ENCODE assay signal across 1 cellular context in the genomic region with DNA sequence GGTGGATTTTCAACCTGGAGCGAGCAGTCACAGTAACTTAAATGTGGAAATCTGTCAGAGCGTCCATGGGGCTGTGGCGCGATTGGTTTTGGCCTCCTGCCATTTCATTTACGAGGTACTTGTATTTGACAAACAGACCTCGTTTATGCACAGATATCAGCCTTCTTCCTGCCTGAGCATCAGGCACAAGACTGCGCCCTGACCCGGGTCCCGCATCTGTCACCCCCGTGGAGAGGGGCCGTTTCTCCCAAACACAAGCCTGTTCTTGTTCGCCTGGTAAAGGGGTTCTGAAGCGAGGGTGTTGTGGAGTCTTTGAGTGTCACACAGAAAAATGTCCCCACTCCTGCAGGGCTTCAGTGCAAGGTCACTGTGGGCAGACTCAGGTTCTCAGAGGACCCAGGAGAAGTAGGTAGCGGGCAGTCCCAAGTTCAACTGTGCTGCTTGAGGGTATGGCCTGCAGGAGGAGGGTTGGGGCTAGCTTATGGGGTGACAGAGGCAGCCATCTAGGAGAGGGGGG.
TF ChIP-seq lines count a peak whose summit lies in the region.

No MANE protein-coding gene starts in this region.

TF ChIP-seq in H1, 55 proteins besides CTCF, POLR2A, EP300 and RAD21 (continued from another document):
- TF ChIP-seq, protein P1, sequence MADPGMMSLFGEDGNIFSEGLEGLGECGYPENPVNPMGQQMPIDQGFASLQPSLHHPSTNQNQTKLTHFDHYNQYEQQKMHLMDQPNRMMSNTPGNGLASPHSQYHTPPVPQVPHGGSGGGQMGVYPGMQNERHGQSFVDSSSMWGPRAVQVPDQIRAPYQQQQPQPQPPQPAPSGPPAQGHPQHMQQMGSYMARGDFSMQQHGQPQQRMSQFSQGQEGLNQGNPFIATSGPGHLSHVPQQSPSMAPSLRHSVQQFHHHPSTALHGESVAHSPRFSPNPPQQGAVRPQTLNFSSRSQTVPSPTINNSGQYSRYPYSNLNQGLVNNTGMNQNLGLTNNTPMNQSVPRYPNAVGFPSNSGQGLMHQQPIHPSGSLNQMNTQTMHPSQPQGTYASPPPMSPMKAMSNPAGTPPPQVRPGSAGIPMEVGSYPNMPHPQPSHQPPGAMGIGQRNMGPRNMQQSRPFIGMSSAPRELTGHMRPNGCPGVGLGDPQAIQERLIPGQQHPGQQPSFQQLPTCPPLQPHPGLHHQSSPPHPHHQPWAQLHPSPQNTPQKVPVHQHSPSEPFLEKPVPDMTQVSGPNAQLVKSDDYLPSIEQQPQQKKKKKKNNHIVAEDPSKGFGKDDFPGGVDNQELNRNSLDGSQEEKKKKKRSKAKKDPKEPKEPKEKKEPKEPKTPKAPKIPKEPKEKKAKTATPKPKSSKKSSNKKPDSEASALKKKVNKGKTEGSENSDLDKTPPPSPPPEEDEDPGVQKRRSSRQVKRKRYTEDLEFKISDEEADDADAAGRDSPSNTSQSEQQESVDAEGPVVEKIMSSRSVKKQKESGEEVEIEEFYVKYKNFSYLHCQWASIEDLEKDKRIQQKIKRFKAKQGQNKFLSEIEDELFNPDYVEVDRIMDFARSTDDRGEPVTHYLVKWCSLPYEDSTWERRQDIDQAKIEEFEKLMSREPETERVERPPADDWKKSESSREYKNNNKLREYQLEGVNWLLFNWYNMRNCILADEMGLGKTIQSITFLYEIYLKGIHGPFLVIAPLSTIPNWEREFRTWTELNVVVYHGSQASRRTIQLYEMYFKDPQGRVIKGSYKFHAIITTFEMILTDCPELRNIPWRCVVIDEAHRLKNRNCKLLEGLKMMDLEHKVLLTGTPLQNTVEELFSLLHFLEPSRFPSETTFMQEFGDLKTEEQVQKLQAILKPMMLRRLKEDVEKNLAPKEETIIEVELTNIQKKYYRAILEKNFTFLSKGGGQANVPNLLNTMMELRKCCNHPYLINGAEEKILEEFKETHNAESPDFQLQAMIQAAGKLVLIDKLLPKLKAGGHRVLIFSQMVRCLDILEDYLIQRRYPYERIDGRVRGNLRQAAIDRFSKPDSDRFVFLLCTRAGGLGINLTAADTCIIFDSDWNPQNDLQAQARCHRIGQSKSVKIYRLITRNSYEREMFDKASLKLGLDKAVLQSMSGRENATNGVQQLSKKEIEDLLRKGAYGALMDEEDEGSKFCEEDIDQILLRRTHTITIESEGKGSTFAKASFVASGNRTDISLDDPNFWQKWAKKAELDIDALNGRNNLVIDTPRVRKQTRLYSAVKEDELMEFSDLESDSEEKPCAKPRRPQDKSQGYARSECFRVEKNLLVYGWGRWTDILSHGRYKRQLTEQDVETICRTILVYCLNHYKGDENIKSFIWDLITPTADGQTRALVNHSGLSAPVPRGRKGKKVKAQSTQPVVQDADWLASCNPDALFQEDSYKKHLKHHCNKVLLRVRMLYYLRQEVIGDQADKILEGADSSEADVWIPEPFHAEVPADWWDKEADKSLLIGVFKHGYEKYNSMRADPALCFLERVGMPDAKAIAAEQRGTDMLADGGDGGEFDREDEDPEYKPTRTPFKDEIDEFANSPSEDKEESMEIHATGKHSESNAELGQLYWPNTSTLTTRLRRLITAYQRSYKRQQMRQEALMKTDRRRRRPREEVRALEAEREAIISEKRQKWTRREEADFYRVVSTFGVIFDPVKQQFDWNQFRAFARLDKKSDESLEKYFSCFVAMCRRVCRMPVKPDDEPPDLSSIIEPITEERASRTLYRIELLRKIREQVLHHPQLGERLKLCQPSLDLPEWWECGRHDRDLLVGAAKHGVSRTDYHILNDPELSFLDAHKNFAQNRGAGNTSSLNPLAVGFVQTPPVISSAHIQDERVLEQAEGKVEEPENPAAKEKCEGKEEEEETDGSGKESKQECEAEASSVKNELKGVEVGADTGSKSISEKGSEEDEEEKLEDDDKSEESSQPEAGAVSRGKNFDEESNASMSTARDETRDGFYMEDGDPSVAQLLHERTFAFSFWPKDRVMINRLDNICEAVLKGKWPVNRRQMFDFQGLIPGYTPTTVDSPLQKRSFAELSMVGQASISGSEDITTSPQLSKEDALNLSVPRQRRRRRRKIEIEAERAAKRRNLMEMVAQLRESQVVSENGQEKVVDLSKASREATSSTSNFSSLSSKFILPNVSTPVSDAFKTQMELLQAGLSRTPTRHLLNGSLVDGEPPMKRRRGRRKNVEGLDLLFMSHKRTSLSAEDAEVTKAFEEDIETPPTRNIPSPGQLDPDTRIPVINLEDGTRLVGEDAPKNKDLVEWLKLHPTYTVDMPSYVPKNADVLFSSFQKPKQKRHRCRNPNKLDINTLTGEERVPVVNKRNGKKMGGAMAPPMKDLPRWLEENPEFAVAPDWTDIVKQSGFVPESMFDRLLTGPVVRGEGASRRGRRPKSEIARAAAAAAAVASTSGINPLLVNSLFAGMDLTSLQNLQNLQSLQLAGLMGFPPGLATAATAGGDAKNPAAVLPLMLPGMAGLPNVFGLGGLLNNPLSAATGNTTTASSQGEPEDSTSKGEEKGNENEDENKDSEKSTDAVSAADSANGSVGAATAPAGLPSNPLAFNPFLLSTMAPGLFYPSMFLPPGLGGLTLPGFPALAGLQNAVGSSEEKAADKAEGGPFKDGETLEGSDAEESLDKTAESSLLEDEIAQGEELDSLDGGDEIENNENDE (IDR thresholded peaks at IDR 0.05; ENCODE audit: insufficient replicate concordance, low read length) = no peak
- TF ChIP-seq, protein P2, sequence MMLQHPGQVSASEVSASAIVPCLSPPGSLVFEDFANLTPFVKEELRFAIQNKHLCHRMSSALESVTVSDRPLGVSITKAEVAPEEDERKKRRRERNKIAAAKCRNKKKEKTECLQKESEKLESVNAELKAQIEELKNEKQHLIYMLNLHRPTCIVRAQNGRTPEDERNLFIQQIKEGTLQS (IDR thresholded peaks at IDR 0.05; ENCODE audit: insufficient read depth, low read depth, low read length) = no peak
- no peak for TF ChIP-seq SIRT6 (IDR thresholded peaks at IDR 0.05; ENCODE audit: low read length)
